ENCODE assay signal across 28 cellular contexts in genomic region chr1:111846842-111847241, GRCh38.
"Had no signal": no experiment of that assay in that cellular context is flagged by ENCODE, and none has a peak within 500 bp of the region (broad histone marks: within the 10 kb centered on the region; RNA-seq: fewer than 3 reads in every experiment).

No MANE protein-coding gene starts in this region.

- H3K4me1 Mint-ChIP-seq: activated CD4-positive, alpha-beta T cell treated with anti-CD3 and anti-CD28 coated beads for 36 hours; activated CD4-positive, alpha-beta T cell treated with anti-CD3 and anti-CD28 coated beads, Interleukin-2, amount 10 ng/mL, durations not matched to agents 7 days and 5 days; activated naive CD4-positive, alpha-beta T cell treated with anti-CD3 and anti-CD28 coated beads, Interleukin-2, amount 50 U/mL, for 24 hours; activated naive CD8-positive, alpha-beta T cell treated with anti-CD3 and anti-CD28 coated beads, Interleukin-2, amount 10 ng/mL, durations not matched to agents 7 days and 5 days had no signal

- H3K9me3 ChIP-seq: body of pancreas, breast epithelium, Peyer's patch, SJCRH30 had no signal

- H3K4me3 ChIP-seq: body of pancreas, breast epithelium, K562, Peyer's patch, SJCRH30, SK-N-MC had no signal

- H3K36me3 Mint-ChIP-seq: activated naive CD4-positive, alpha-beta T cell treated with anti-CD3 and anti-CD28 coated beads, Interleukin-2, amount 50 U/mL, for 24 hours; activated naive CD8-positive, alpha-beta T cell treated with anti-CD3 and anti-CD28 coated beads, Interleukin-2, amount 10 ng/mL, durations not matched to agents 7 days and 5 days; WTC11 had no signal

- H3K27me3 ChIP-seq: body of pancreas, breast epithelium, Peyer's patch, SJCRH30 had no signal

- DNase-seq: activated CD4-positive, alpha-beta T cell treated with anti-CD3 and anti-CD28 coated beads for 36 hours; activated CD4-positive, alpha-beta T cell treated with anti-CD3 and anti-CD28 coated beads, Interleukin-2, amount 10 ng/mL, durations not matched to agents 7 days and 5 days; activated CD4-positive, alpha-beta T cell treated with anti-CD3 and anti-CD28 coated beads, Interleukin-2, amount 50 U/mL, for 48 hours; activated CD8-positive, alpha-beta T cell treated with anti-CD3 and anti-CD28 coated beads, Interleukin-2, amount 10 ng/mL, durations not matched to agents 7 days and 5 days; activated gamma-delta T cell; activated naive CD4-positive, alpha-beta T cell treated with Interleukin-2 at 50 U/mL for 16 hours; activated naive CD8-positive, alpha-beta T cell treated with anti-CD3 and anti-CD28 coated beads, Interleukin-2, amount 10 ng/mL, durations not matched to agents 7 days and 5 days; activated T-cell treated with anti-CD3 and anti-CD28 coated beads, Interleukin-2, amount 50 U/mL, for 24 hours; amygdala; body of pancreas; NCI-H187; NCI-H2029 treated with DMSO at 0.1 percent for 48 hours; NCI-H2107; NCI-H2171; NCI-H510A treated with DMSO at 0.1 percent for 48 hours; NCI-H526 treated with DMSO at 0.1 percent for 48 hours; PC-3; Peyer's patch; SHP77; SJCRH30 had no signal

- H3K36me3 ChIP-seq: breast epithelium, Peyer's patch, SJCRH30 had no signal

- H3K9me3 Mint-ChIP-seq: activated CD4-positive, alpha-beta T cell treated with anti-CD3 and anti-CD28 coated beads, Interleukin-2, amount 10 ng/mL, durations not matched to agents 7 days and 5 days; activated naive CD4-positive, alpha-beta T cell treated with anti-CD3 and anti-CD28 coated beads, Interleukin-2, amount 50 U/mL, for 24 hours; activated naive CD8-positive, alpha-beta T cell treated with anti-CD3 and anti-CD28 coated beads, Interleukin-2, amount 10 ng/mL, durations not matched to agents 7 days and 5 days; activated T-cell treated with anti-CD3 and anti-CD28 coated beads, Interleukin-2, amount 50 U/mL, for 24 hours; activated T-helper 2 cell treated with anti-CD3 and anti-CD28 coated beads, Interferon-gamma antibody, Interleukin-2, Interleukin-4, amounts not matched to agents 10 μg/mL and 5 μg/mL and 100 μg/mL, durations not matched to agents 14 hours and 24 hours and 36 hours; T-helper 2 cell treated with Interferon-gamma antibody and Interleukin-4, amounts not matched to agents 5 μg/mL and 100 μg/mL, for 36 hours; WTC11 had no signal

- H3K27ac Mint-ChIP-seq: activated CD4-positive, alpha-beta T cell treated with anti-CD3 and anti-CD28 coated beads for 36 hours; activated CD4-positive, alpha-beta T cell treated with anti-CD3 and anti-CD28 coated beads, Interleukin-2, amount 10 ng/mL, durations not matched to agents 7 days and 5 days; activated CD8-positive, alpha-beta T cell treated with anti-CD3 and anti-CD28 coated beads, Interleukin-2, amount 10 ng/mL, durations not matched to agents 7 days and 5 days; activated naive CD4-positive, alpha-beta T cell treated with anti-CD3 and anti-CD28 coated beads, Interleukin-2, amount 50 U/mL, for 24 hours; activated naive CD8-positive, alpha-beta T cell treated with anti-CD3 and anti-CD28 coated beads, Interleukin-2, amount 10 ng/mL, durations not matched to agents 7 days and 5 days; activated T-cell treated with anti-CD3 and anti-CD28 coated beads, Interleukin-2, amount 50 U/mL, for 24 hours; activated T-helper 2 cell treated with anti-CD3 and anti-CD28 coated beads, Interferon-gamma antibody, Interleukin-2, Interleukin-4, amounts not matched to agents 10 μg/mL and 5 μg/mL and 100 μg/mL, durations not matched to agents 14 hours and 24 hours and 36 hours; T-helper 2 cell treated with Interferon-gamma antibody and Interleukin-4, amounts not matched to agents 5 μg/mL and 100 μg/mL, for 36 hours; WTC11 had no signal

- H3K27ac ChIP-seq: body of pancreas, breast epithelium, Peyer's patch, RWPE1, SJCRH30, SK-N-MC had no signal

- H3K4me1 ChIP-seq: body of pancreas, breast epithelium, Peyer's patch had no signal

- H3K4me3 Mint-ChIP-seq: activated CD4-positive, alpha-beta T cell treated with anti-CD3 and anti-CD28 coated beads for 36 hours; activated CD4-positive, alpha-beta T cell treated with anti-CD3 and anti-CD28 coated beads, Interleukin-2, amount 10 ng/mL, durations not matched to agents 7 days and 5 days; activated CD8-positive, alpha-beta T cell treated with anti-CD3 and anti-CD28 coated beads, Interleukin-2, amount 10 ng/mL, durations not matched to agents 7 days and 5 days; activated naive CD4-positive, alpha-beta T cell treated with anti-CD3 and anti-CD28 coated beads, Interleukin-2, amount 50 U/mL, for 24 hours; activated naive CD8-positive, alpha-beta T cell treated with anti-CD3 and anti-CD28 coated beads, Interleukin-2, amount 10 ng/mL, durations not matched to agents 7 days and 5 days; activated T-cell treated with anti-CD3 and anti-CD28 coated beads, Interleukin-2, amount 50 U/mL, for 24 hours; T-helper 2 cell treated with Interferon-gamma antibody and Interleukin-4, amounts not matched to agents 5 μg/mL and 100 μg/mL, for 36 hours; WTC11 had no signal
